In the genomic region with DNA sequence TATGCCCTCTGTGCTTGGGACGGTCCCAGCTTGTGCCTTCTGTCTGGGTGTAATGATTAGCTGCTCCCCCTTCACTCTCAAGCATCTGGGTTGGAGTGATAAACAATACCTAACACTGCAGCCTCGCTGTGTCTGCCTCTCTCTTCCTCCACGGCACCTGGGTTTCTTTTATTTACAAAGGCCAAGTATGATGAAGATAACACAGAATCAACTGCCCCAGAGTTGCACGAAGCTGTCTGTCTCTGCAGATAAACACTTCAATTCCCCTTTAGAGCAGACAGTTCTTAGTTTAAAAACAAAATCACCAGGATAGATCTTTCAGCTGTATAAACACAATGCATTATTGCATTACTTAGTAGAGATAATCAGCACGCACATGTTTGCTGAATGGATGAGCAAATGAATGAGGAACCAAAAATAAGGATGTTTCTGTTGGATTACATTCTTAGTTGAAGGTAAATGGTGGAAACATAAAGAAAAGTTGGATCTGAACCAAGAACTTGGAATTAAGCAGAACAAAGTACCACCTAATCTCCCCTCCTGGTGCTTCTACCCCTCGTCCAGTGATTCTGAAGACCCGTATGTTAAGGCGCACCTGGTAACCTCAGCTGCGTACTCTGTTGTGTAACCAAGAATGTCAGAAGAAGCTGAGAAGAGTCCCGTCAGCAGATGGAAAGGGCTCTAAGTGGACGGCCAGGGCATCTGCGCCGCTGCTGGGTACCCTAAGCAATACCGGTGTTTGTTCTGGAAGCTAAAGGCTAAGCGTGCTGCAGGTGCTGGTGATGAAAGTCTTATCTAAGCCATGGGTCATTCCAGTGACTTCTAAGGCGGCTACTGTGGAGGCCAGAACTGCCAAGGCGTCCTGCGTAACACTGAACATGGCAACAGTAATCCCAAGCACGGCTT, we compare ENCODE assay signal across 1 cellular context.
TF ChIP-seq lines count a peak whose summit lies in the region.

No MANE protein-coding gene starts in this region.

TF ChIP-seq in K562, 482 proteins besides CTCF, POLR2A, EP300 and RAD21 (continued from another document and continues in another):
- peak; percentile 86 for TF ChIP-seq MYC (IDR thresholded peaks at IDR 0.05; ENCODE audit: low read depth, low read length)
- TF ChIP-seq MYC (CRISPR knock-in tag; IDR thresholded peaks at IDR 0.05; ENCODE audit: borderline replicate concordance, low read depth), result no peak
- peak; percentile 63; the same call in 1 of the 2 replicates for TF ChIP-seq NR2C1 (IDR thresholded peaks at IDR 0.05)
- TF ChIP-seq NR2C1 (tag; IDR thresholded peaks at IDR 0.05), result peak; percentile 80
- TF ChIP-seq PTTG1 (tag; IDR thresholded peaks at IDR 0.05; ENCODE audit: low read depth), result peak; percentile 62; the same call in 1 of the 2 replicates
- no peak for TF ChIP-seq ZFP36 (IDR thresholded peaks at IDR 0.05; ENCODE audit: low read depth, low read length, partially characterized antibody)
- TF ChIP-seq, protein P1, sequence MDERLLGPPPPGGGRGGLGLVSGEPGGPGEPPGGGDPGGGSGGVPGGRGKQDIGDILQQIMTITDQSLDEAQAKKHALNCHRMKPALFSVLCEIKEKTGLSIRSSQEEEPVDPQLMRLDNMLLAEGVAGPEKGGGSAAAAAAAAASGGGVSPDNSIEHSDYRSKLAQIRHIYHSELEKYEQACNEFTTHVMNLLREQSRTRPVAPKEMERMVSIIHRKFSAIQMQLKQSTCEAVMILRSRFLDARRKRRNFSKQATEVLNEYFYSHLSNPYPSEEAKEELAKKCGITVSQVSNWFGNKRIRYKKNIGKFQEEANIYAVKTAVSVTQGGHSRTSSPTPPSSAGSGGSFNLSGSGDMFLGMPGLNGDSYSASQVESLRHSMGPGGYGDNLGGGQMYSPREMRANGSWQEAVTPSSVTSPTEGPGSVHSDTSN (CRISPR knock-in tag; IDR thresholded peaks at IDR 0.05; ENCODE audit: low read depth), result no peak
- TF ChIP-seq, protein P1 (tag; conservative IDR thresholded peaks at IDR 0.05; ENCODE audit: low read depth), result peak; percentile 62
- peak; percentile 96 for TF ChIP-seq CEBPB (tag; IDR thresholded peaks at IDR 0.05)
- TF ChIP-seq ETV1 (tag; conservative IDR thresholded peaks at IDR 0.05; ENCODE audit: low read depth), result peak; percentile 67
- TF ChIP-seq ETS2 (tag; IDR thresholded peaks at IDR 0.05; ENCODE audit: borderline replicate concordance, poor library complexity, severe bottlenecking), result no peak
- TF ChIP-seq ZEB2 (IDR thresholded peaks at IDR 0.05), result peak; percentile 98
- TF ChIP-seq CHD2 (IDR thresholded peaks at IDR 0.05; ENCODE audit: low read depth, low read length), result no peak
- peak; percentile 96 for TF ChIP-seq MEF2D (tag; conservative IDR thresholded peaks at IDR 0.05; ENCODE audit: low read depth)
- no peak for TF ChIP-seq SRSF9 (IDR thresholded peaks at IDR 0.05; ENCODE audit: borderline replicate concordance, low read depth, low read length)
- peak; percentile 85; the same call in 1 of the 2 replicates for TF ChIP-seq ZNF586 (CRISPR knock-in tag; conservative IDR thresholded peaks at IDR 0.05)
- TF ChIP-seq ZNF212 (CRISPR knock-in tag; IDR thresholded peaks at IDR 0.05), result peak; percentile 91
- TF ChIP-seq, protein P2, sequence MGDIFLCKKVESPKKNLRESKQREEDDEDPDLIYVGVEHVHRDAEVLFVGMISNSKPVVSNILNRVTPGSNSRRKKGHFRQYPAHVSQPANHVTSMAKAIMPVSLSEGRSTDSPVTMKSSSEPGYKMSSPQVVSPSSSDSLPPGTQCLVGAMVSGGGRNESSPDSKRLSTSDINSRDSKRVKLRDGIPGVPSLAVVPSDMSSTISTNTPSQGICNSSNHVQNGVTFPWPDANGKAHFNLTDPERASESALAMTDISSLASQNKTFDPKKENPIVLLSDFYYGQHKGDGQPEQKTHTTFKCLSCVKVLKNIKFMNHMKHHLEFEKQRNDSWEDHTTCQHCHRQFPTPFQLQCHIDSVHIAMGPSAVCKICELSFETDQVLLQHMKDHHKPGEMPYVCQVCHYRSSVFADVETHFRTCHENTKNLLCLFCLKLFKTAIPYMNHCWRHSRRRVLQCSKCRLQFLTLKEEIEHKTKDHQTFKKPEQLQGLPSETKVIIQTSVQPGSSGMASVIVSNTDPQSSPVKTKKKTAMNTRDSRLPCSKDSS (IDR thresholded peaks at IDR 0.05; ENCODE audit: low read depth, partially characterized antibody), result no peak
- TF ChIP-seq ZNF253 (CRISPR knock-in tag; conservative IDR thresholded peaks at IDR 0.05), result no peak
- no peak for TF ChIP-seq BRF1 (IDR thresholded peaks at IDR 0.05; ENCODE audit: borderline replicate concordance, extremely low read depth, insufficient read length)
- TF ChIP-seq, protein P3, sequence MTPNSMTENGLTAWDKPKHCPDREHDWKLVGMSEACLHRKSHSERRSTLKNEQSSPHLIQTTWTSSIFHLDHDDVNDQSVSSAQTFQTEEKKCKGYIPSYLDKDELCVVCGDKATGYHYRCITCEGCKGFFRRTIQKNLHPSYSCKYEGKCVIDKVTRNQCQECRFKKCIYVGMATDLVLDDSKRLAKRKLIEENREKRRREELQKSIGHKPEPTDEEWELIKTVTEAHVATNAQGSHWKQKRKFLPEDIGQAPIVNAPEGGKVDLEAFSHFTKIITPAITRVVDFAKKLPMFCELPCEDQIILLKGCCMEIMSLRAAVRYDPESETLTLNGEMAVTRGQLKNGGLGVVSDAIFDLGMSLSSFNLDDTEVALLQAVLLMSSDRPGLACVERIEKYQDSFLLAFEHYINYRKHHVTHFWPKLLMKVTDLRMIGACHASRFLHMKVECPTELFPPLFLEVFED (CRISPR knock-in tag; conservative IDR thresholded peaks at IDR 0.05), result no peak
- no peak for TF ChIP-seq CAMTA2 (CRISPR knock-in tag; conservative IDR thresholded peaks at IDR 0.05)
- TF ChIP-seq RNF2 (IDR thresholded peaks at IDR 0.05), result peak; percentile 78; the same call in 1 of the 2 replicates
- TF ChIP-seq ZFX (CRISPR knock-in tag; IDR thresholded peaks at IDR 0.05), result no peak
- TF ChIP-seq SNIP1 (IDR thresholded peaks at IDR 0.05; ENCODE audit: low read depth), result no peak
- TF ChIP-seq, protein P4, sequence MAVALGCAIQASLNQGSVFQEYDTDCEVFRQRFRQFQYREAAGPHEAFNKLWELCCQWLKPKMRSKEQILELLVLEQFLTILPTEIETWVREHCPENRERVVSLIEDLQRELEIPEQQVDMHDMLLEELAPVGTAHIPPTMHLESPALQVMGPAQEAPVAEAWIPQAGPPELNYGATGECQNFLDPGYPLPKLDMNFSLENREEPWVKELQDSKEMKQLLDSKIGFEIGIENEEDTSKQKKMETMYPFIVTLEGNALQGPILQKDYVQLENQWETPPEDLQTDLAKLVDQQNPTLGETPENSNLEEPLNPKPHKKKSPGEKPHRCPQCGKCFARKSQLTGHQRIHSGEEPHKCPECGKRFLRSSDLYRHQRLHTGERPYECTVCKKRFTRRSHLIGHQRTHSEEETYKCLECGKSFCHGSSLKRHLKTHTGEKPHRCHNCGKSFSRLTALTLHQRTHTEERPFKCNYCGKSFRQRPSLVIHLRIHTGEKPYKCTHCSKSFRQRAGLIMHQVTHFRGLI (CRISPR knock-in tag; IDR thresholded peaks at IDR 0.05), result peak; percentile 86
- TF ChIP-seq TOE1 (IDR thresholded peaks at IDR 0.05; ENCODE audit: borderline replicate concordance), result no peak; the same call in 1 of the 2 replicates
- no peak for TF ChIP-seq TOE1 (CRISPR knock-in tag; IDR thresholded peaks at IDR 0.05; ENCODE audit: borderline replicate concordance, low read depth)
- TF ChIP-seq PRDM10 (IDR thresholded peaks at IDR 0.05; ENCODE audit: partially characterized antibody), result peak; percentile 39
- no peak for TF ChIP-seq RBBP5 (IDR thresholded peaks at IDR 0.05; ENCODE audit: borderline replicate concordance, insufficient read depth, low read length, poor library complexity, severe bottlenecking)
- TF ChIP-seq CREB1 (IDR thresholded peaks at IDR 0.05), result peak; percentile 65
- TF ChIP-seq CREB1 (CRISPR knock-in tag; IDR thresholded peaks at IDR 0.05), result peak; percentile 39; the same call in 1 of the 2 replicates
- TF ChIP-seq, protein P5, sequence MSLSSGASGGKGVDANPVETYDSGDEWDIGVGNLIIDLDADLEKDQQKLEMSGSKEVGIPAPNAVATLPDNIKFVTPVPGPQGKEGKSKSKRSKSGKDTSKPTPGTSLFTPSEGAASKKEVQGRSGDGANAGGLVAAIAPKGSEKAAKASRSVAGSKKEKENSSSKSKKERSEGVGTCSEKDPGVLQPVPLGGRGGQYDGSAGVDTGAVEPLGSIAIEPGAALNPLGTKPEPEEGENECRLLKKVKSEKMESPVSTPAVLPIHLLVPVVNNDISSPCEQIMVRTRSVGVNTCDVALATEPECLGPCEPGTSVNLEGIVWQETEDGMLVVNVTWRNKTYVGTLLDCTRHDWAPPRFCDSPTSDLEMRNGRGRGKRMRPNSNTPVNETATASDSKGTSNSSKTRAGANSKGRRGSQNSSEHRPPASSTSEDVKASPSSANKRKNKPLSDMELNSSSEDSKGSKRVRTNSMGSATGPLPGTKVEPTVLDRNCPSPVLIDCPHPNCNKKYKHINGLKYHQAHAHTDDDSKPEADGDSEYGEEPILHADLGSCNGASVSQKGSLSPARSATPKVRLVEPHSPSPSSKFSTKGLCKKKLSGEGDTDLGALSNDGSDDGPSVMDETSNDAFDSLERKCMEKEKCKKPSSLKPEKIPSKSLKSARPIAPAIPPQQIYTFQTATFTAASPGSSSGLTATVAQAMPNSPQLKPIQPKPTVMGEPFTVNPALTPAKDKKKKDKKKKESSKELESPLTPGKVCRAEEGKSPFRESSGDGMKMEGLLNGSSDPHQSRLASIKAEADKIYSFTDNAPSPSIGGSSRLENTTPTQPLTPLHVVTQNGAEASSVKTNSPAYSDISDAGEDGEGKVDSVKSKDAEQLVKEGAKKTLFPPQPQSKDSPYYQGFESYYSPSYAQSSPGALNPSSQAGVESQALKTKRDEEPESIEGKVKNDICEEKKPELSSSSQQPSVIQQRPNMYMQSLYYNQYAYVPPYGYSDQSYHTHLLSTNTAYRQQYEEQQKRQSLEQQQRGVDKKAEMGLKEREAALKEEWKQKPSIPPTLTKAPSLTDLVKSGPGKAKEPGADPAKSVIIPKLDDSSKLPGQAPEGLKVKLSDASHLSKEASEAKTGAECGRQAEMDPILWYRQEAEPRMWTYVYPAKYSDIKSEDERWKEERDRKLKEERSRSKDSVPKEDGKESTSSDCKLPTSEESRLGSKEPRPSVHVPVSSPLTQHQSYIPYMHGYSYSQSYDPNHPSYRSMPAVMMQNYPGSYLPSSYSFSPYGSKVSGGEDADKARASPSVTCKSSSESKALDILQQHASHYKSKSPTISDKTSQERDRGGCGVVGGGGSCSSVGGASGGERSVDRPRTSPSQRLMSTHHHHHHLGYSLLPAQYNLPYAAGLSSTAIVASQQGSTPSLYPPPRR (CRISPR knock-in tag; IDR thresholded peaks at IDR 0.05; ENCODE audit: borderline replicate concordance), result peak; percentile 97; the same call in 1 of the 2 replicates
- TF ChIP-seq ZBTB12 (CRISPR knock-in tag; IDR thresholded peaks at IDR 0.05), result peak; percentile 70
- TF ChIP-seq, protein P6, sequence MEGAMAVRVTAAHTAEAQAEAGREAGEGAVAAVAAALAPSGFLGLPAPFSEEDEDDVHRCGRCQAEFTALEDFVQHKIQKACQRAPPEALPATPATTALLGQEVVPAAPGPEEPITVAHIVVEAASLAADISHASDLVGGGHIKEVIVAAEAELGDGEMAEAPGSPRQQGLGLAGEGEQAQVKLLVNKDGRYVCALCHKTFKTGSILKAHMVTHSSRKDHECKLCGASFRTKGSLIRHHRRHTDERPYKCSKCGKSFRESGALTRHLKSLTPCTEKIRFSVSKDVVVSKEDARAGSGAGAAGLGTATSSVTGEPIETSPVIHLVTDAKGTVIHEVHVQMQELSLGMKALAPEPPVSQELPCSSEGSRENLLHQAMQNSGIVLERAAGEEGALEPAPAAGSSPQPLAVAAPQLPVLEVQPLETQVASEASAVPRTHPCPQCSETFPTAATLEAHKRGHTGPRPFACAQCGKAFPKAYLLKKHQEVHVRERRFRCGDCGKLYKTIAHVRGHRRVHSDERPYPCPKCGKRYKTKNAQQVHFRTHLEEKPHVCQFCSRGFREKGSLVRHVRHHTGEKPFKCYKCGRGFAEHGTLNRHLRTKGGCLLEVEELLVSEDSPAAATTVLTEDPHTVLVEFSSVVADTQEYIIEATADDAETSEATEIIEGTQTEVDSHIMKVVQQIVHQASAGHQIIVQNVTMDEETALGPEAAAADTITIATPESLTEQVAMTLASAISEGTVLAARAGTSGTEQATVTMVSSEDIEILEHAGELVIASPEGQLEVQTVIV (CRISPR knock-in tag; IDR thresholded peaks at IDR 0.05; ENCODE audit: borderline replicate concordance), result no peak
